Comparison of ENCODE assay signal across 11 cellular contexts in the genomic region with DNA sequence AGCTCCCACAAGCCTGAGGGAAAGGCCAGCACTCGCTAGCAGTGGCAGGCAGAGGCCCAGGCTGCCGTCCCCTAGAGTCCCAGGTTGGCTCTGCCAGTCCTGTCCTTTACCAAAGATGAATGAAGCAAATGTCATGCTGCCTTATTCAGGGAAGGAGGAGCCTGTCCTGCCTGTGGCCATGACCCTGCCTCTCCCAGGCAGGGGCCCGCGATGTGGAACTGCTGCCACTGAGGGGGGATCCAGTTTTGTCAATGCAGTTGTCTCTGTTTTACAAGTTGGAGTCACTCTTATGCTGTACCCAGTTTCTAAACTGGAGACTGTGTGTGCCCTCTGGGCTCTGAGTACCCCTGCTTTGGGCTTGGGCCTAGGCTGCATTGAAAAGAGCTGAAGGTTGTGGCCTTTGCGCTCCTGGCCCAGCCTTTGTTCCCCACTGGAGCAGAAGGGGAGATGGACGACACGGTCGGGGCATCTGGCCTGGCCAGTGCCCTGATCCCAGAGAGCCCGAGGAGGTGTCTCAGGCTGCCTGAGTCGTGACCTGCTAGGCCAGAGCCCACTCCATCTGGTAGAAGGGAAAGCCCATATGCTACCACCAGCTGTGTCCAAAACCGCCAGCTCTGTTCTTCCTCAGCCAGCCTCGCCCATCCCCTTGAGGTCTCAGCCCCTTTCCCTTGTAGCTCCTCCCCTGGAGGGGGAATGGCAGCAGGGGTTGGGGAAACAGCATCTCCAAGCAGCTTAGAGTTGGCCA. TPM values are rescaled to one million over a fixed set of nuclear protein-coding genes. Genes with fewer than 3 reads are reported as not detected.
DNase-seq lines count a peak whose midpoint lies in the region; ATAC-seq, FAIRE-seq and TF ChIP-seq lines count a peak whose summit lies in the region.
"Had no signal": no experiment of that assay in that cellular context is flagged by ENCODE, and none has a peak within 500 bp of the region (broad histone marks: within the 10 kb centered on the region; RNA-seq: fewer than 3 reads in every experiment).

No MANE protein-coding gene starts in this region.

- H3K4me2 ChIP-seq in HepG2 (ENCODE audit: low read depth, low read length) = no peak overlapping the region

- no peak for TF ChIP-seq EP300 in HepG2 (IDR thresholded peaks at IDR 0.05; ENCODE audit: low read depth in 2 of 2, low read length in 2 of 2)
- TF ChIP-seq EP300 in HepG2 (CRISPR knock-in tag; IDR thresholded peaks at IDR 0.05; ENCODE audit: borderline replicate concordance) = no peak
- no peak for TF ChIP-seq EP300 in tibial nerve (IDR thresholded peaks at IDR 0.05)

- no peak for TF ChIP-seq RAD21 in HepG2 (CRISPR knock-in tag; IDR thresholded peaks at IDR 0.05)

- no peaks in the 10 kb centered on the region for H4K20me1 ChIP-seq in HepG2 (ENCODE audit: insufficient read depth, low read length)

- H3K27ac ChIP-seq in HepG2 (ENCODE audit: extremely low read length, insufficient read depth, low read length) = no peak overlapping the region
- H3K27ac ChIP-seq in right lobe of liver = no peak overlapping the region
- H3K27ac ChIP-seq in tibial nerve = peak overlapping the region in 3 of 4 donors; percentile 15 to 45 (median 28)
- H3K27ac ChIP-seq: C4-2B, VCaP had no signal

- no TSS peak for BruUV-seq in HepG2 (replicated peaks; lab: Mats Ljungman, UMichigan)

- intact Hi-C loops in HepG2 (cut with micrococcal nuclease; ENCODE audit: unreplicated experiment) = no loop called here
- intact Hi-C loops in right lobe of liver (cut with DNase I) = loop anchor here in 1 of 2 donors (10.0 kb wide), 1 partner anchor 60 kb away; no protein-coding TSS in a partner anchor

- H3K9ac ChIP-seq in HepG2 (ENCODE audit: insufficient read depth, low read depth, low read length) = no peak overlapping the region

- no peaks in the 10 kb centered on the region for H3K27me3 ChIP-seq in HepG2 (ENCODE audit: control insufficient read depth in 1 of 2, insufficient read depth in 2 of 2, low read length in 2 of 2)
- no peaks in the 10 kb centered on the region for H3K27me3 ChIP-seq in right lobe of liver
- H3K27me3 ChIP-seq in tibial nerve = no peaks in the 10 kb centered on the region

- no peak for FAIRE-seq in HepG2 (lab: Jason Lieb, UNC)
- FAIRE-seq: K562 had no signal

- POLR2A ChIA-PET in HepG2 (lab: Yijun Ruan, JAX) = interaction anchor here (2.1 kb wide), 1 partner anchor 72 kb away, joined by 5 read pairs; a partner anchor contains a TSS

- H3K4me1 ChIP-seq in HepG2 (ENCODE audit: insufficient read depth, low read length) = peaks cover 18% of the 10 kb centered on the region
- peaks cover 0 to 18% (median 7%) of the 10 kb centered on the region in 4 donors for H3K4me1 ChIP-seq in right lobe of liver
- peaks cover 0 to 56% (median 28%) of the 10 kb centered on the region in 4 donors for H3K4me1 ChIP-seq in tibial nerve

- H3K36me3 ChIP-seq in HepG2 (replicated peaks in 1 of 2; ENCODE audit: control insufficient read depth in 1 of 2, insufficient read depth in 2 of 2, low read length in 2 of 2) (peaks cover 23 to 35% of the 10 kb centered on the region in 2 experiments), right lobe of liver (peaks cover 0 to 43% (median 23%) of the 10 kb centered on the region in 4 donors), tibial nerve (peaks cover 7 to 66% (median 43%) of the 10 kb centered on the region in 3 donors)

- CTCF ChIA-PET in HepG2 (lab: Yijun Ruan, JAX; ENCODE audit: low intra/inter-chr PET ratio, low total read pairs) = no interaction called here

- in situ Hi-C loops in HepG2 (cut with HindIII; ENCODE audit: extremely low pct_ligation_motif_present, low pct_unique_long_range_greater_than_20kb) = loop anchor here (10.0 kb wide), 1 partner anchor 270 kb away; no protein-coding TSS in a partner anchor

- TF ChIP-seq POLR2A in HepG2 (IDR thresholded peaks at IDR 0.05; ENCODE audit: insufficient read depth in 1 of 2, low read depth in 2 of 2, low read length in 2 of 2) (no peak), right lobe of liver (IDR thresholded peaks at IDR 0.05) (no peak), tibial nerve (IDR thresholded peaks at IDR 0.05) (no peak)

- no peak overlapping the region for H2AFZ ChIP-seq in HepG2 (ENCODE audit: low read length)

- no peaks in the 10 kb centered on the region for H3K79me2 ChIP-seq in HepG2 (ENCODE audit: insufficient read depth, low read length)

- ATAC-seq in HepG2 (no peak), right lobe of liver (no peak), GM21825 (IDR thresholded peaks at IDR 0.05; ENCODE audit: unreplicated experiment) (no peak)
- ATAC-seq: K562 had no signal

- no peaks in the 10 kb centered on the region for H3K9me3 ChIP-seq in HepG2 (ENCODE audit: low read length)
- H3K9me3 ChIP-seq in right lobe of liver = no peaks in the 10 kb centered on the region
- no peaks in the 10 kb centered on the region for H3K9me3 ChIP-seq in tibial nerve

- TF ChIP-seq CTCF in HepG2 (CRISPR knock-in tag; IDR thresholded peaks at IDR 0.05) (no peak), right lobe of liver (IDR thresholded peaks at IDR 0.05) (no peak), tibial nerve (IDR thresholded peaks at IDR 0.05) (no peak)

- H3K4me3 ChIP-seq in HepG2 (replicated peaks in 1 of 3; ENCODE audit: insufficient read depth in 1 of 3, low read depth in 2 of 3, low read length in 3 of 3) (no peak overlapping the region), right lobe of liver (no peak overlapping the region), tibial nerve (no peak overlapping the region)
- H3K4me3 ChIP-seq: K562 had no signal

- 81% methylated on average over 7 of the region's 12 CpGs for WGBS in HepG2 (ENCODE audit: low lambda C conversion rate)
- 80% methylated on average over 3 of the region's 12 CpGs for WGBS in right lobe of liver (ENCODE audit: insufficient coverage, low coverage, low lambda C conversion rate, missing lambda C conversion rate)
- WGBS in tibial nerve, 2 donors = 63 to 67% methylated on average over 8 to 10 of the region's 12 CpGs

- DNase-seq in HepG2 (ENCODE audit: low spot score) (no peak), right lobe of liver (no peak), SK-N-DZ (ENCODE audit: low spot score) (peak; percentile 57), germinal center (ENCODE audit: low spot score) (peak; percentile 32), tibial nerve (ENCODE audit: low spot score in 2 of 2) (no peak), NCI-H510A (lab: John Stamatoyannopoulos, UW) (no peak), inferior parietal cortex (ENCODE audit: extremely low spot score) (no peak)

RNA-seq across cellular contexts. Expression of a gene that starts 5.5 kb away (rescaled TPM):
- total RNA-seq in HepG2 (2016; rRNA removed; fragmentation: Illumina TruSeq; extraction: Trizol) (6.9 and 9.0 TPM in 2 replicates), right lobe of liver (1 to 10 TPM; 2.8 to 9.4 (median 5.2) TPM), tibial nerve (10 to 100 TPM in 3 of 4 donors, 1 to 10 TPM in 1; 7.5 to 40.2 (median 25.2) TPM)
- total RNA-seq in HepG2 (2016; cell fraction: cytosol; rRNA removed; fragmentation: Illumina TruSeq; extraction: Trizol; ENCODE audit: low read depth) = 3.5 and 4.3 TPM in 2 replicates
- 8.0 and 9.0 TPM in 2 replicates for total RNA-seq in HepG2 (2016; cell fraction: insoluble cytoplasmic fraction; rRNA removed; fragmentation: Illumina TruSeq; extraction: Trizol)
- 9.1 and 11.6 TPM in 2 replicates for total RNA-seq in HepG2 (2016; cell fraction: membrane; rRNA removed; fragmentation: Illumina TruSeq; extraction: Trizol)
- 5.6 and 5.8 TPM in 2 replicates for total RNA-seq in HepG2 (2016; cell fraction: nucleus; rRNA removed; fragmentation: Illumina TruSeq; extraction: Trizol)
- 20.8 and 26.5 TPM in 2 replicates for polyA plus RNA-seq in HepG2 (2011; rRNA removed)
- 11.9 and 19.1 TPM in 2 replicates for polyA plus RNA-seq in HepG2 (2011; cell fraction: cytosol; rRNA removed)
- 75.1 and 81.6 TPM in 2 replicates for polyA plus RNA-seq in HepG2 (2011; cell fraction: nucleus; rRNA removed)
- 6.8 and 10.0 TPM in 2 replicates for polyA plus RNA-seq in HepG2 (2012)
- polyA plus RNA-seq in HepG2 (2016; cell fraction: cytosol; fragmentation: Illumina TruSeq; extraction: Trizol; ENCODE audit: low read depth) = 13.2 and 16.2 TPM in 2 replicates
- 12.4 and 14.3 TPM in 2 replicates for polyA plus RNA-seq in HepG2 (2016; cell fraction: insoluble cytoplasmic fraction; fragmentation: Illumina TruSeq; extraction: Trizol; ENCODE audit: low read depth)
- polyA plus RNA-seq in HepG2 (2016; cell fraction: membrane; fragmentation: Illumina TruSeq; extraction: Trizol; ENCODE audit: low read depth) = 16.0 and 17.0 TPM in 2 replicates
- polyA plus RNA-seq in HepG2 (2016; cell fraction: nucleus; fragmentation: Illumina TruSeq; extraction: Trizol; ENCODE audit: insufficient read depth, low read depth) = 17.5 and 21.1 TPM in 2 replicates
- 0.72 and 15.9 TPM in 2 replicates for polyA minus RNA-seq in HepG2 (2011; rRNA and poly(A)+ RNA removed; ENCODE audit: low replicate concordance)
- 7.5 and 9.1 TPM in 2 replicates for polyA minus RNA-seq in HepG2 (2011; cell fraction: cytosol; rRNA and poly(A)+ RNA removed)
- polyA minus RNA-seq in HepG2 (2011; cell fraction: nucleus; rRNA and poly(A)+ RNA removed) = 13.5 and 15.0 TPM in 2 replicates
- polyA plus RNA-seq in SK-N-DZ (2014; cell fraction: cytosol; rRNA removed) = 134 and 169 TPM in 2 replicates
- polyA plus RNA-seq in SK-N-DZ (2014; cell fraction: nucleus; rRNA removed) = 828 and 858 TPM in 2 replicates

RNA-seq across cellular contexts. Expression of a gene that starts 47.2 kb away (rescaled TPM):
- total RNA-seq in HepG2 (2016; rRNA removed; fragmentation: Illumina TruSeq; extraction: Trizol) (16.1 and 17.9 TPM in 2 replicates), right lobe of liver (10 to 100 TPM in 5 of 6 experiments, 1 to 10 TPM in 1; 8.4 to 15.1 (median 13.0) TPM), tibial nerve (10 to 100 TPM; 38.0 to 45.8 (median 43.2) TPM)
- total RNA-seq in HepG2 (2016; cell fraction: cytosol; rRNA removed; fragmentation: Illumina TruSeq; extraction: Trizol; ENCODE audit: low read depth) = 3.7 and 4.0 TPM in 2 replicates
- 15.8 and 17.3 TPM in 2 replicates for total RNA-seq in HepG2 (2016; cell fraction: insoluble cytoplasmic fraction; rRNA removed; fragmentation: Illumina TruSeq; extraction: Trizol)
- total RNA-seq in HepG2 (2016; cell fraction: membrane; rRNA removed; fragmentation: Illumina TruSeq; extraction: Trizol) = 7.7 and 7.8 TPM in 2 replicates
- 27.8 and 29.5 TPM in 2 replicates for total RNA-seq in HepG2 (2016; cell fraction: nucleus; rRNA removed; fragmentation: Illumina TruSeq; extraction: Trizol)
- 17.3 and 17.6 TPM in 2 replicates for polyA plus RNA-seq in HepG2 (2011; rRNA removed)
- polyA plus RNA-seq in HepG2 (2011; cell fraction: cytosol; rRNA removed) = 7.0 and 7.6 TPM in 2 replicates
- polyA plus RNA-seq in HepG2 (2011; cell fraction: nucleus; rRNA removed) = 36.3 and 37.3 TPM in 2 replicates
- polyA plus RNA-seq in HepG2 (2012) = 10.9 and 13.7 TPM in 2 replicates
- 3.1 and 3.6 TPM in 2 replicates for polyA plus RNA-seq in HepG2 (2016; cell fraction: cytosol; fragmentation: Illumina TruSeq; extraction: Trizol; ENCODE audit: low read depth)
- 18.9 and 21.4 TPM in 2 replicates for polyA plus RNA-seq in HepG2 (2016; cell fraction: insoluble cytoplasmic fraction; fragmentation: Illumina TruSeq; extraction: Trizol; ENCODE audit: low read depth)
- polyA plus RNA-seq in HepG2 (2016; cell fraction: membrane; fragmentation: Illumina TruSeq; extraction: Trizol; ENCODE audit: low read depth) = 6.6 and 7.5 TPM in 2 replicates
- polyA plus RNA-seq in HepG2 (2016; cell fraction: nucleus; fragmentation: Illumina TruSeq; extraction: Trizol; ENCODE audit: insufficient read depth, low read depth) = 51.3 and 56.2 TPM in 2 replicates
- 15.1 and 16.7 TPM in 2 replicates for polyA minus RNA-seq in HepG2 (2011; rRNA and poly(A)+ RNA removed; ENCODE audit: low replicate concordance)
- 4.1 and 4.2 TPM in 2 replicates for polyA minus RNA-seq in HepG2 (2011; cell fraction: cytosol; rRNA and poly(A)+ RNA removed)
- 25.2 and 27.6 TPM in 2 replicates for polyA minus RNA-seq in HepG2 (2011; cell fraction: nucleus; rRNA and poly(A)+ RNA removed)
- polyA plus RNA-seq in SK-N-DZ (2014; cell fraction: cytosol; rRNA removed) = 26.3 and 42.8 TPM in 2 replicates
- 70.6 and 89.1 TPM in 2 replicates for polyA plus RNA-seq in SK-N-DZ (2014; cell fraction: nucleus; rRNA removed)

Comparison
In these comparisons a context has a peak if more than half of its experiments do, and no peak if none do; other contexts are left out.
1. DNase-seq: peak in SK-N-DZ (single experiment) and germinal center (single experiment); none in HepG2 (single experiment), right lobe of liver (0 of 3), tibial nerve (0 of 2), NCI-H510A (single experiment) and inferior parietal cortex (single experiment).
2. H3K27ac ChIP-seq: peak in tibial nerve (3 of 4); none in HepG2 (single experiment) and right lobe of liver (0 of 3).